ENCODE assay signal across 1 cellular context in the genomic region with DNA sequence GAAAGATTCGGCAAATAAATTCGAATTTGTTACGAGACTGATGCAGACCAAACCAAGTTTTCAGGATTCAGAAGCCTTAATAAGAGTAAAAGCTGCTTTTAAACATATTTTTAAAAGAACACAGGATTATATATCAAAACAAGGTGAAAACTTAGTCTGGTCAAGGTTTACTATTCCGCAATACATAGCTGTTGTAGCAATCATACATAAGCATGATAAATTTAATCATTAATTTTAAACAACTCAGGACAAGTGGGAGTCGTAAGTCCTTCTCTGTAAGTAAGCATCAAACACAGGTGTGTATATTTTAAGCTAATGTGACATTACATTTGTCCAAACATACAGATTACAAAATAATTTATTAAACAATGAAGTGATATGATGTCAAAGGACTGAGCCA.
TF ChIP-seq lines count a peak whose summit lies in the region.

No MANE protein-coding gene starts in this region.

TF ChIP-seq in HepG2, 621 proteins besides CTCF, POLR2A, EP300 and RAD21 (continued from another document):
- TF ChIP-seq, protein P1, sequence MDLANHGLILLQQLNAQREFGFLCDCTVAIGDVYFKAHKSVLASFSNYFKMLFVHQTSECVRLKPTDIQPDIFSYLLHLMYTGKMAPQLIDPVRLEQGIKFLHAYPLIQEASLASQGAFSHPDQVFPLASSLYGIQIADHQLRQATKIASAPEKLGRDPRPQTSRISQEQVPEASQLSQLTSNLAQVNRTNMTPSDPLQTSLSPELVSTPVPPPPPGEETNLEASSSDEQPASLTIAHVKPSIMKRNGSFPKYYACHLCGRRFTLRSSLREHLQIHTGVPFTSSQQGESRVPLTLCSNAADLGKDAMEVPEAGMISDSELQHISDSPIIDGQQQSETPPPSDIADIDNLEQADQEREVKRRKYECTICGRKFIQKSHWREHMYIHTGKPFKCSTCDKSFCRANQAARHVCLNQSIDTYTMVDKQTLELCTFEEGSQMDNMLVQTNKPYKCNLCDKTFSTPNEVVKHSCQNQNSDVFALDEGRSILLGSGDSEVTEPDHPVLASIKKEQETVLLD (CRISPR knock-in tag; IDR thresholded peaks at IDR 0.05; ENCODE audit: low read depth): no peak
